ENCODE assay signal across 17 cellular contexts in the genomic region with DNA sequence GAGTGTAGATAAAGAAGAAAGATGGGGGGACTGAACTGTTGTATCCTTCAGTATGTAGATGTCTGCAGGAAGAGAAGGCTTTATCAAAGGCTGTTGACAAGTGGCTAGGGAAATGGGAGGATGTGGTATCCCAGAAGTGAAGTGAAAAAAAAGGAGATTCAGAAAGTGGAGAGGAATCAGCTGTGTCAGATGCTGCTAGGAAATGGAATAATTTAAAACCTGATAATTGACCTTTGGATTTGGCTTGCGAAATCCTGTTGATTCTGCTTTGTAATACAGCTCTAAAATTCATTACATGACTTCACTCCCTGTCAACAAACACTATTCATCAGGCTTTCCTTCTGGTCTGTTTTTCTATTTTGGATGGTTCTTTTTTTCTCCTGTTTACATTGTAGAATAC. TPM values are rescaled to one million over a fixed set of nuclear protein-coding genes. Genes with fewer than 3 reads are reported as not detected.
A peak's percentile ranks its signal among the peaks of the same experiment; 100 is the strongest.
DNase-seq lines count a peak whose midpoint lies in the region; ATAC-seq, FAIRE-seq and TF ChIP-seq lines count a peak whose summit lies in the region.
"Had no signal": no experiment of that assay in that cellular context is flagged by ENCODE, and none has a peak within 500 bp of the region (broad histone marks: within the 10 kb centered on the region; RNA-seq: fewer than 3 reads in every experiment).

No MANE protein-coding gene starts in this region.

- POLR2A ChIA-PET in OCI-LY7 (lab: Charles Lee), result interaction anchor here (0.6 to 1.2 kb wide), 5 partner anchors 9 to 42 kb away, joined by 3 to 7 read pairs (median 4); no protein-coding TSS in a partner anchor

- no peak for ATAC-seq in GM21529 (IDR thresholded peaks at IDR 0.05; ENCODE audit: unreplicated experiment)
- ATAC-seq: SK-N-SH treated with all-trans-retinoic acid at 6 μM for 48 hours; stimulated activated memory B cell treated with anti-CD40 and anti-IgM and Interleukin-4, amounts not matched to agents 10 μg/mL and 1 μg/mL and 100 μg/mL, for 72 hours had no signal

- DNase-seq in GM03348 (ENCODE audit: low spot score) (peak; percentile 7), OCI-LY7 (ENCODE audit: low spot score) (no peak), foreskin fibroblast (peak; percentile 29 to 36), renal cortical epithelial cell (ENCODE audit: low read depth) (peak; percentile 80), spleen (no peak), RCC 7860 (ENCODE audit: low spot score) (no peak)
- DNase-seq: GDM1; GOT3; heart left ventricle; Kasumi-1; NCI-H2029 treated with DMSO at 0.1 percent for 48 hours; stimulated activated CD4-positive, alpha-beta T cell treated with anti-CD3 and anti-CD28 coated beads, Interleukin-4, amount 100 ng/mL, for 4 hours; uterus; WERI-Rb-1 had no signal

- no peak overlapping the region for H2AFZ ChIP-seq in OCI-LY7 (ENCODE audit: low read length)

- no peaks in the 10 kb centered on the region for H3K27me3 ChIP-seq in spleen (replicated peaks in 1 of 7)
- H3K27me3 ChIP-seq: heart left ventricle, uterus had no signal

- H3K9me2 ChIP-seq in OCI-LY7 (ENCODE audit: insufficient read depth, low read length), result no peaks in the 10 kb centered on the region

- H3K36me3 ChIP-seq in OCI-LY7 (ENCODE audit: insufficient read depth, low read length) (peaks cover 58% of the 10 kb centered on the region), spleen (peaks cover 0 to 26% (median 5%) of the 10 kb centered on the region in 6 donors)
- H3K36me3 ChIP-seq: uterus had no signal

- H3K4me3 ChIP-seq in OCI-LY7 (ENCODE audit: low read depth, low read length, poor library complexity, severe bottlenecking), result no peak overlapping the region
- H3K4me3 ChIP-seq in foreskin fibroblast (ENCODE audit: low read depth in 1 of 2, low read length in 2 of 2), result no peak overlapping the region
- H3K4me3 ChIP-seq in spleen, result no peak overlapping the region
- H3K4me3 ChIP-seq: heart left ventricle, uterus had no signal

- no TSS peak for BruUV-seq in OCI-LY7 (replicated peaks; lab: Mats Ljungman, UMichigan)

- peaks cover 86% of the 10 kb centered on the region for H3K4me1 ChIP-seq in OCI-LY7 (ENCODE audit: insufficient read depth, low read length, poor library complexity, severe bottlenecking)
- peaks cover 0 to 100% (median 60%) of the 10 kb centered on the region in 6 donors for H3K4me1 ChIP-seq in spleen

- 60 to 85% (median 79%) methylated on average over 1 of the region's 1 CpG for WGBS in spleen, 5 donors

- no peak for FAIRE-seq in RCC 7860 (lab: Jason Lieb, UNC)

- H3K27ac ChIP-seq in OCI-LY7 (ENCODE audit: low read depth, low read length, poor library complexity, severe bottlenecking) (peak overlapping the region; percentile 6), spleen (peak overlapping the region in 4 of 8 donors; percentile 2 to 29 (median 17))
- H3K27ac ChIP-seq: heart left ventricle, WERI-Rb-1 had no signal

- H3K4me2 ChIP-seq in OCI-LY7 (ENCODE audit: low read length), result peak overlapping the region; percentile 19; the same call in 1 of the 2 replicates

- TF ChIP-seq POLR2A in spleen (IDR thresholded peaks at IDR 0.05), result no peak

- H3K9me3 ChIP-seq in OCI-LY7 (ENCODE audit: low read length), result no peaks in the 10 kb centered on the region
- H3K9me3 ChIP-seq in spleen, result no peaks in the 10 kb centered on the region
- H3K9me3 ChIP-seq: uterus had no signal

- intact Hi-C loops in OCI-LY7 (cut with micrococcal nuclease; ENCODE audit: unreplicated experiment) (no loop called here), spleen (cut with DNase I; ENCODE audit: low total_unique reads) (no loop called here)

- H3K79me2 ChIP-seq in OCI-LY7 (ENCODE audit: insufficient read depth, low read depth, low read length), result peaks cover 99% of the 10 kb centered on the region

- CTCF ChIA-PET in OCI-LY7 (lab: Charles Lee; ENCODE audit: unreplicated experiment), result interaction anchor here (0.8 kb wide), 1 partner anchor 14 kb away, joined by 3 read pairs; no protein-coding TSS in a partner anchor

- no peak for TF ChIP-seq CTCF in OCI-LY7 (conservative IDR thresholded peaks at IDR 0.05; ENCODE audit: low read length)
- no peak for TF ChIP-seq CTCF in foreskin fibroblast (IDR thresholded peaks at IDR 0.05; ENCODE audit: low read depth, low read length)
- TF ChIP-seq CTCF in spleen (IDR thresholded peaks at IDR 0.05 in 8 of 11, conservative IDR thresholded peaks at IDR 0.05 in 3 of 11), result no peak

- H4K20me1 ChIP-seq in OCI-LY7 (ENCODE audit: insufficient read depth, low read length), result no peaks in the 10 kb centered on the region

RNA-seq across cellular contexts. Expression of a gene that starts 41.7 kb away (rescaled TPM):
- 54.0 and 54.8 TPM in 2 replicates for total RNA-seq in OCI-LY7 (2014; rRNA removed; shearing (Covaris generic))
- total RNA-seq in OCI-LY7 (2022) (92.5 and 106 TPM in 2 replicates), renal cortical epithelial cell (36.5 and 78.4 TPM in 2 replicates), spleen (100 to 1,000 TPM in 1 of 7 donors, 10 to 100 TPM in 6; 66.5 to 111 (median 77.1) TPM)
- 1 to 10 TPM; 7.5 to 9.5 (median 7.7) TPM for polyA plus RNA-seq in spleen

Comparison
In these comparisons a context has a peak if more than half of its experiments do, and no peak if none do; other contexts are left out.
1. DNase-seq: peak in GM03348 (single experiment), foreskin fibroblast (2 of 2) and renal cortical epithelial cell (single experiment); none in OCI-LY7 (single experiment), spleen (single experiment) and RCC 7860 (single experiment).